Comparison of ENCODE assay signal across 7 cellular contexts in the genomic region with DNA sequence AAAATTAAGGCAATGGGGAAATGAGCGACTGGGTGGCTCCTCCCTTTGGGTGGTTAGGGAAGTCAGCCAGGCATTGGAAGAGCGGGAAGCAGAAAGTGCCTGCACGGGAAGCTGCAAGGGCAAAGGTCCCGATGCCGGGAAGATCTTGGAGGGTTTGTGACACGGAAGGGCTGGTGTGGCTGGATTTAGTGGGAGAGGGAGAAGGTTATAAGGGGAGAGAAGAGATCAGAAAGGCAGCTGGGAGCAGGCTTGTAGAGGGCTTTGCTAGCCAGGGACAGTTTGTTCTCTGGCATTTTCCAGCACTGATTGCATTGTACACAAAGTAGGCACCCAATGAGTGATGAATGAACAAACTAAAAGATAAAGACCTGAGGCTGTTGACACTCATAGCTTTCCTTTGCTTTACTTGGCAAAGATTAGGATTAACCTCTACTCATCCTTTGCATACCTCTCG.
DNase-seq lines count a peak whose midpoint lies in the region; ATAC-seq and TF ChIP-seq lines count a peak whose summit lies in the region.

No MANE protein-coding gene starts in this region.

- intact Hi-C loops in upper lobe of right lung (cut with DNase I): no loop called here

- peak; percentile 90 for ATAC-seq in lung (ENCODE audit: insufficient read depth, low FRiP score)
- ATAC-seq in upper lobe of right lung: peak; percentile 92
- no peak for ATAC-seq in GM19328 (IDR thresholded peaks at IDR 0.05; ENCODE audit: unreplicated experiment)
- no peak for ATAC-seq in GM18498 (IDR thresholded peaks at IDR 0.05; ENCODE audit: unreplicated experiment)

- peak; percentile 89 for DNase-seq in M059J (ENCODE audit: low read depth)
- DNase-seq in choroid plexus epithelial cell (ENCODE audit: low read depth): peak; percentile 67
- peak; percentile 82 for DNase-seq in lung (ENCODE audit: low spot score)
- peak; percentile 82 for DNase-seq in upper lobe of right lung
- DNase-seq in activated CD4-positive, CD25-positive, alpha-beta regulatory T cell treated with anti-CD3 and anti-CD28 coated beads, Interleukin-2, amount 50 U/mL, for 72 hours: no peak

- H3K27ac ChIP-seq in lung (ENCODE audit: low read depth in 1 of 2, low read length in 1 of 2) (peak overlapping the region; percentile 83 to 94), upper lobe of right lung (peak overlapping the region; percentile 89)

- H3K36me3 ChIP-seq in lung (ENCODE audit: control insufficient read depth in 2 of 2, insufficient read depth in 2 of 2, low read length in 2 of 2) (no peaks in the 10 kb centered on the region), upper lobe of right lung (no peaks in the 10 kb centered on the region)

- 41 to 61% methylated on average over 7 of the region's 7 CpGs for WGBS in lung, 2 donors

- H3K4me3 ChIP-seq in choroid plexus epithelial cell (ENCODE audit: low read depth, low read length) (peak overlapping the region; percentile 26), lung (no peak overlapping the region), upper lobe of right lung (no peak overlapping the region)

- no peaks in the 10 kb centered on the region for H3K9me3 ChIP-seq in lung (ENCODE audit: control insufficient read depth in 2 of 2, insufficient read depth in 1 of 2, low read length in 1 of 2)
- no peaks in the 10 kb centered on the region for H3K9me3 ChIP-seq in upper lobe of right lung

- H3K27me3 ChIP-seq in lung (ENCODE audit: control insufficient read depth, insufficient read depth): no peaks in the 10 kb centered on the region
- no peaks in the 10 kb centered on the region for H3K27me3 ChIP-seq in upper lobe of right lung

- TF ChIP-seq CTCF in choroid plexus epithelial cell (conservative IDR thresholded peaks at IDR 0.05; ENCODE audit: low read depth, low read length) (no peak), lung (IDR thresholded peaks at IDR 0.05; ENCODE audit: control extremely low read depth, extremely low read depth) (no peak), upper lobe of right lung (IDR thresholded peaks at IDR 0.05) (no peak)

- H3K4me1 ChIP-seq in lung (ENCODE audit: control insufficient read depth in 2 of 2, insufficient read depth in 2 of 2, low read length in 2 of 2) (peaks cover 13 to 23% of the 10 kb centered on the region in 2 donors), upper lobe of right lung (peaks cover 29% of the 10 kb centered on the region)

Comparison
In these comparisons a context has a peak if more than half of its experiments do, and no peak if none do; other contexts are left out.
1. ATAC-seq: peak in lung (single experiment) and upper lobe of right lung (single experiment); none in GM19328 (single experiment) and GM18498 (single experiment).